In the genomic region with DNA sequence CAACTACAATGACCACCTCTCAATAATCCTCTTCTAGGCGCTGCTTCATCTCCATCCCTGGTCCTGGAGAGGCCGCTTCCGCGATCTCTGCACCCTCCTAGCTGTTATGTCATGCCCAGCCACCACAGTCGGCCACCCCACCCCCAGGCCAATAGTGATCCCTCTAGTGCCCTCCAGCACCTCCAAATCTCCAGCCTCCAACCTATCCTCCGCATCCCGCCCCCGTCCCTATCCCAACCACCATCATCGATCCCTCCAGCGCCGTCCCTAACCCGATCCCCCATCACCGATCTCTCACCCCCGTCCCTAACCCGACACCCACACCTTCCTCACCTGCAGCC, we compare ENCODE assay signal across 1 cellular context.
TF ChIP-seq lines count a peak whose summit lies in the region.

No MANE protein-coding gene starts in this region.

TF ChIP-seq in HEK293, 187 proteins besides CTCF, POLR2A, EP300 and RAD21 (continued from another document):
- TF ChIP-seq ZBTB11 (tag by site-specific recombination; conservative IDR thresholded peaks at IDR 0.05; ENCODE audit: low read depth) = no peak
- TF ChIP-seq ZNF10 (tag by site-specific recombination; IDR thresholded peaks at IDR 0.05) = no peak
- TF ChIP-seq ZNF148 (tag by site-specific recombination; IDR thresholded peaks at IDR 0.05; ENCODE audit: borderline replicate concordance) = no peak
- TF ChIP-seq, protein P1, sequence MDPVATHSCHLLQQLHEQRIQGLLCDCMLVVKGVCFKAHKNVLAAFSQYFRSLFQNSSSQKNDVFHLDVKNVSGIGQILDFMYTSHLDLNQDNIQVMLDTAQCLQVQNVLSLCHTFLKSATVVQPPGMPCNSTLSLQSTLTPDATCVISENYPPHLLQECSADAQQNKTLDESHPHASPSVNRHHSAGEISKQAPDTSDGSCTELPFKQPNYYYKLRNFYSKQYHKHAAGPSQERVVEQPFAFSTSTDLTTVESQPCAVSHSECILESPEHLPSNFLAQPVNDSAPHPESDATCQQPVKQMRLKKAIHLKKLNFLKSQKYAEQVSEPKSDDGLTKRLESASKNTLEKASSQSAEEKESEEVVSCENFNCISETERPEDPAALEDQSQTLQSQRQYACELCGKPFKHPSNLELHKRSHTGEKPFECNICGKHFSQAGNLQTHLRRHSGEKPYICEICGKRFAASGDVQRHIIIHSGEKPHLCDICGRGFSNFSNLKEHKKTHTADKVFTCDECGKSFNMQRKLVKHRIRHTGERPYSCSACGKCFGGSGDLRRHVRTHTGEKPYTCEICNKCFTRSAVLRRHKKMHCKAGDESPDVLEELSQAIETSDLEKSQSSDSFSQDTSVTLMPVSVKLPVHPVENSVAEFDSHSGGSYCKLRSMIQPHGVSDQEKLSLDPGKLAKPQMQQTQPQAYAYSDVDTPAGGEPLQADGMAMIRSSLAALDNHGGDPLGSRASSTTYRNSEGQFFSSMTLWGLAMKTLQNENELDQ (tag by site-specific recombination; IDR thresholded peaks at IDR 0.05; ENCODE audit: low read depth) = no peak
- no peak for TF ChIP-seq ZNF423 (tag by site-specific recombination; IDR thresholded peaks at IDR 0.05)
- TF ChIP-seq ZFP3 (tag by site-specific recombination; IDR thresholded peaks at IDR 0.05; ENCODE audit: low read depth) = no peak
- no peak for TF ChIP-seq ZNF670 (tag by site-specific recombination; IDR thresholded peaks at IDR 0.05; ENCODE audit: low read depth)
- no peak for TF ChIP-seq ZNF433 (tag by site-specific recombination; IDR thresholded peaks at IDR 0.05; ENCODE audit: low read depth)
- no peak for TF ChIP-seq SP3 (tag by site-specific recombination; IDR thresholded peaks at IDR 0.05)
- TF ChIP-seq ZXDB (tag by site-specific recombination; IDR thresholded peaks at IDR 0.05) = no peak
- TF ChIP-seq KLF9 (tag by site-specific recombination; IDR thresholded peaks at IDR 0.05; ENCODE audit: low read depth) = peak; percentile 23; the same call in 1 of the 2 replicates
- no peak for TF ChIP-seq ZNF48 (tag by site-specific recombination; IDR thresholded peaks at IDR 0.05)
- TF ChIP-seq, protein P2, sequence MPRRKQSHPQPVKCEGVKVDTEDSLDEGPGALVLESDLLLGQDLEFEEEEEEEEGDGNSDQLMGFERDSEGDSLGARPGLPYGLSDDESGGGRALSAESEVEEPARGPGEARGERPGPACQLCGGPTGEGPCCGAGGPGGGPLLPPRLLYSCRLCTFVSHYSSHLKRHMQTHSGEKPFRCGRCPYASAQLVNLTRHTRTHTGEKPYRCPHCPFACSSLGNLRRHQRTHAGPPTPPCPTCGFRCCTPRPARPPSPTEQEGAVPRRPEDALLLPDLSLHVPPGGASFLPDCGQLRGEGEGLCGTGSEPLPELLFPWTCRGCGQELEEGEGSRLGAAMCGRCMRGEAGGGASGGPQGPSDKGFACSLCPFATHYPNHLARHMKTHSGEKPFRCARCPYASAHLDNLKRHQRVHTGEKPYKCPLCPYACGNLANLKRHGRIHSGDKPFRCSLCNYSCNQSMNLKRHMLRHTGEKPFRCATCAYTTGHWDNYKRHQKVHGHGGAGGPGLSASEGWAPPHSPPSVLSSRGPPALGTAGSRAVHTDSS (tag by site-specific recombination; IDR thresholded peaks at IDR 0.05) = no peak
- TF ChIP-seq ZNF132 (tag by site-specific recombination; IDR thresholded peaks at IDR 0.05; ENCODE audit: borderline replicate concordance) = no peak
- no peak for TF ChIP-seq GFI1B (tag by site-specific recombination; IDR thresholded peaks at IDR 0.05)
- TF ChIP-seq, protein P3, sequence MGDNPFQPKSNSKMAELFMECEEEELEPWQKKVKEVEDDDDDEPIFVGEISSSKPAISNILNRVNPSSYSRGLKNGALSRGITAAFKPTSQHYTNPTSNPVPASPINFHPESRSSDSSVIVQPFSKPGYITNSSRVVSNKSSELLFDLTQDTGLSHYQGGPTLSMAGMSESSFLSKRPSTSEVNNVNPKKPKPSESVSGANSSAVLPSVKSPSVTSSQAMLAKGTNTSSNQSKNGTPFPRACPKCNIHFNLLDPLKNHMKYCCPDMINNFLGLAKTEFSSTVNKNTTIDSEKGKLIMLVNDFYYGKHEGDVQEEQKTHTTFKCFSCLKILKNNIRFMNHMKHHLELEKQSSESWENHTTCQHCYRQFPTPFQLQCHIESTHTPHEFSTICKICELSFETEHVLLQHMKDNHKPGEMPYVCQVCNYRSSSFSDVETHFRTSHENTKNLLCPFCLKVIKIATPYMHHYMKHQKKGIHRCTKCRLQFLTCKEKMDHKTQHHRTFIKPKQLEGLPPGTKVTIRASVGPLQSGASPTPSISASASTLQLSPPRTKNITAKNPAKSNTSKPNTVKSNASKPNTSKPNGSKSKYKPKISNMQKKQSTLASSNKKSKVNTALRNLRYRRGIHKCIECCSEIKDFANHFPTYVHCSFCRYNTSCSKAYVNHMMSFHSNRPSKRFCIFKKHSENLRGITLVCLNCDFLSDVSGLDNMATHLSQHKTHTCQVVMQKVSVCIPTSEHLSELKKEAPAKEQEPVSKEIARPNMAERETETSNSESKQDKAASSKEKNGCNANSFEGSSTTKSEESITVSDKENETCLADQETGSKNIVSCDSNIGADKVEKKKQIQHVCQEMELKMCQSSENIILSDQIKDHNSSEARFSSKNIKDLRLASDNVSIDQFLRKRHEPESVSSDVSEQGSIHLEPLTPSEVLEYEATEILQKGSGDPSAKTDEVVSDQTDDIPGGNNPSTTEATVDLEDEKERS (tag by site-specific recombination; IDR thresholded peaks at IDR 0.05) = no peak
- TF ChIP-seq ZNF37A (tag by site-specific recombination; IDR thresholded peaks at IDR 0.05) = no peak
